Comparison of ENCODE assay signal across 37 cellular contexts in genomic region chr22:47656806-47657205, GRCh38.
DNase-seq lines count a peak whose midpoint lies in the region; ATAC-seq, FAIRE-seq and TF ChIP-seq lines count a peak whose summit lies in the region.
"Had no signal": no experiment of that assay in that cellular context is flagged by ENCODE, and none has a peak within 500 bp of the region (broad histone marks: within the 10 kb centered on the region; RNA-seq: fewer than 3 reads in every experiment).

No MANE protein-coding gene starts in this region.

- H3K36me3 Mint-ChIP-seq in osteocyte (ENCODE audit: unreplicated experiment): no peaks in the 10 kb centered on the region
- H3K36me3 Mint-ChIP-seq in MCF 10A (ENCODE audit: insufficient read depth, unreplicated experiment): no peaks in the 10 kb centered on the region
- H3K36me3 Mint-ChIP-seq: CD14-positive monocyte; CD4-positive, alpha-beta memory T cell; CD4-positive, CD25-positive, alpha-beta regulatory T cell; CD8-positive, alpha-beta memory T cell; CD8-positive, alpha-beta T cell had no signal

- no peaks in the 10 kb centered on the region for H3K4me1 Mint-ChIP-seq in osteocyte (ENCODE audit: unreplicated experiment)
- no peaks in the 10 kb centered on the region for H3K4me1 Mint-ChIP-seq in MCF 10A (ENCODE audit: insufficient read depth, unreplicated experiment)
- H3K4me1 Mint-ChIP-seq: B cell; CD14-positive monocyte; CD4-positive, alpha-beta memory T cell; CD4-positive, CD25-positive, alpha-beta regulatory T cell; CD8-positive, alpha-beta memory T cell had no signal

- no peaks in the 10 kb centered on the region for H3K27me3 ChIP-seq in esophagus muscularis mucosa
- H3K27me3 ChIP-seq in keratinocyte (ENCODE audit: control insufficient read depth, extremely low read depth, insufficient read depth, low read length): no peaks in the 10 kb centered on the region
- H3K27me3 ChIP-seq in tibial nerve: no peaks in the 10 kb centered on the region
- H3K27me3 ChIP-seq: BE2C; BLaER1; BLaER1 treated with 17β-estradiol and CSF1 and Interleukin-3, amounts not matched to agents 10 nM and 100 nM had no signal

- no peak overlapping the region for H3K27ac Mint-ChIP-seq in osteocyte (ENCODE audit: unreplicated experiment)
- H3K27ac Mint-ChIP-seq in MCF 10A (ENCODE audit: low read depth, unreplicated experiment): no peak overlapping the region
- H3K27ac Mint-ChIP-seq: B cell; CD14-positive monocyte; CD4-positive, alpha-beta memory T cell; CD4-positive, alpha-beta T cell; CD4-positive, CD25-positive, alpha-beta regulatory T cell; CD8-positive, alpha-beta memory T cell; CD8-positive, alpha-beta T cell had no signal

- H3K27me3 Mint-ChIP-seq in osteocyte (ENCODE audit: unreplicated experiment) (no peaks in the 10 kb centered on the region), MCF 10A (ENCODE audit: insufficient read depth, unreplicated experiment) (no peaks in the 10 kb centered on the region)
- H3K27me3 Mint-ChIP-seq: B cell; CD4-positive, alpha-beta T cell; CD4-positive, CD25-positive, alpha-beta regulatory T cell had no signal

- TF ChIP-seq POLR2A in esophagus muscularis mucosa (IDR thresholded peaks at IDR 0.05; ENCODE audit: low read depth): no peak
- TF ChIP-seq POLR2A in tibial nerve (IDR thresholded peaks at IDR 0.05): no peak

- H3K4me2 ChIP-seq in keratinocyte (ENCODE audit: control insufficient read depth, extremely low read depth, insufficient read depth, low read depth, low read length): peak overlapping the region; percentile 19
- H3K4me2 ChIP-seq: A549; BLaER1; BLaER1 treated with 17β-estradiol and CSF1 and Interleukin-3, amounts not matched to agents 10 nM and 100 nM had no signal

- H3K4me3 ChIP-seq in esophagus muscularis mucosa: no peak overlapping the region
- no peak overlapping the region for H3K4me3 ChIP-seq in keratinocyte (ENCODE audit: control insufficient read depth in 2 of 3, extremely low read depth in 1 of 3, insufficient read depth in 2 of 3, low read depth in 1 of 3, low read length in 3 of 3)
- no peak overlapping the region for H3K4me3 ChIP-seq in tibial nerve
- H3K4me3 ChIP-seq: A549; BLaER1; BLaER1 treated with 17β-estradiol and CSF1 and Interleukin-3, amounts not matched to agents 10 nM and 100 nM had no signal

- CTCF ChIA-PET in MCF 10A (lab: Yijun Ruan, JAX): interaction anchor here (0.6 kb wide), 1 partner anchor 240 kb away, joined by 3 read pairs; no protein-coding TSS in a partner anchor

- no peak for ATAC-seq in HG03571 (IDR thresholded peaks at IDR 0.05; ENCODE audit: unreplicated experiment)
- ATAC-seq: A549; CD8-positive, alpha-beta T cell had no signal

- H3K4me1 ChIP-seq in esophagus muscularis mucosa: peaks cover 0 to 19% (median 4%) of the 10 kb centered on the region in 4 donors
- peaks cover 14% of the 10 kb centered on the region for H3K4me1 ChIP-seq in keratinocyte (ENCODE audit: control insufficient read depth, extremely low read depth, insufficient read depth, low read length)
- no peaks in the 10 kb centered on the region for H3K4me1 ChIP-seq in tibial nerve
- H3K4me1 ChIP-seq: A549; BE2C; BLaER1; BLaER1 treated with 17β-estradiol and CSF1 and Interleukin-3, amounts not matched to agents 10 nM and 100 nM; Caco-2 had no signal

- intact Hi-C loops in esophagus muscularis mucosa (cut with DNase I) (no loop called here), MCF 10A (cut with micrococcal nuclease) (no loop called here)

- TF ChIP-seq CTCF in esophagus muscularis mucosa (IDR thresholded peaks at IDR 0.05) (no peak), keratinocyte (optimal IDR thresholded peaks at IDR 0.05 in 1 of 3, IDR thresholded peaks at IDR 0.05 in 1 of 3, conservative IDR thresholded peaks at IDR 0.05 in 1 of 3; ENCODE audit: extremely low read depth in 1 of 3, insufficient read depth in 2 of 3, low read length in 3 of 3) (no peak), osteocyte (IDR thresholded peaks at IDR 0.05) (no peak), MCF 10A (IDR thresholded peaks at IDR 0.05; ENCODE audit: unreplicated experiment) (no peak), tibial nerve (IDR thresholded peaks at IDR 0.05) (no peak)

- H2AFZ ChIP-seq in keratinocyte (ENCODE audit: control insufficient read depth, low read length): no peak overlapping the region

- no peaks in the 10 kb centered on the region for H3K9me1 ChIP-seq in keratinocyte (ENCODE audit: control insufficient read depth, extremely low read depth, insufficient read depth, low read length)

- FAIRE-seq in keratinocyte (lab: Jason Lieb, UNC): no peak
- FAIRE-seq: A204.1, A549, D721Med had no signal

- TF ChIP-seq EP300 in esophagus muscularis mucosa (IDR thresholded peaks at IDR 0.05) (no peak), tibial nerve (IDR thresholded peaks at IDR 0.05) (no peak)

- H3K4me3 Mint-ChIP-seq in osteocyte (ENCODE audit: unreplicated experiment) (no peak overlapping the region), MCF 10A (ENCODE audit: unreplicated experiment) (no peak overlapping the region)
- H3K4me3 Mint-ChIP-seq: B cell; CD14-positive monocyte; CD4-positive, alpha-beta memory T cell; CD4-positive, alpha-beta T cell; CD4-positive, CD25-positive, alpha-beta regulatory T cell; CD8-positive, alpha-beta memory T cell; CD8-positive, alpha-beta T cell had no signal

- BruUV-seq in MCF 10A (replicated peaks; lab: Mats Ljungman, UMichigan): no TSS peak

- H4K20me1 ChIP-seq in keratinocyte (ENCODE audit: control insufficient read depth, extremely low read depth, insufficient read depth, low read length): no peaks in the 10 kb centered on the region
- H4K20me1 ChIP-seq: BLaER1; BLaER1 treated with 17β-estradiol and CSF1 and Interleukin-3, amounts not matched to agents 10 nM and 100 nM had no signal

- no peak overlapping the region for H3K9ac ChIP-seq in keratinocyte (ENCODE audit: control insufficient read depth, extremely low read depth, insufficient read depth, low read length)
- H3K9ac ChIP-seq: BLaER1; BLaER1 treated with 17β-estradiol and CSF1 and Interleukin-3, amounts not matched to agents 10 nM and 100 nM had no signal

- POLR2A ChIA-PET in MCF 10A (lab: Yijun Ruan, JAX): no interaction called here

- H3K9me3 ChIP-seq in esophagus muscularis mucosa (no peaks in the 10 kb centered on the region), keratinocyte (ENCODE audit: control insufficient read depth, low read depth, low read length) (no peaks in the 10 kb centered on the region), tibial nerve (no peaks in the 10 kb centered on the region)
- H3K9me3 ChIP-seq: A549; BE2C; BLaER1; BLaER1 treated with 17β-estradiol and CSF1 and Interleukin-3, amounts not matched to agents 10 nM and 100 nM; Caco-2 had no signal

- 84% methylated on average over 6 of the region's 8 CpGs for WGBS in esophagus muscularis mucosa
- 82% methylated on average over 8 of the region's 8 CpGs for WGBS in tibial nerve, 2 donors

- dilution Hi-C loops in keratinocyte (cut with MboI; ENCODE audit: extremely low pct_ligation_motif_present, low sequenced_read_pairs): no loop called here

- H3K9me3 Mint-ChIP-seq in osteocyte (ENCODE audit: unreplicated experiment): peaks cover 49% of the 10 kb centered on the region
- peaks cover 21% of the 10 kb centered on the region for H3K9me3 Mint-ChIP-seq in MCF 10A (ENCODE audit: unreplicated experiment)

- H3K79me2 ChIP-seq in keratinocyte (ENCODE audit: control insufficient read depth, insufficient read depth, low read length): peaks cover 24% of the 10 kb centered on the region

- no peak overlapping the region for H3K27ac ChIP-seq in esophagus muscularis mucosa (replicated peaks in 1 of 4)
- H3K27ac ChIP-seq in keratinocyte (ENCODE audit: control insufficient read depth, insufficient read depth, low read length): no peak overlapping the region
- no peak overlapping the region for H3K27ac ChIP-seq in tibial nerve
- H3K27ac ChIP-seq: 22Rv1; A549; BLaER1; BLaER1 treated with 17β-estradiol and CSF1 and Interleukin-3, amounts not matched to agents 10 nM and 100 nM; C4-2B had no signal

- H3K36me3 ChIP-seq in esophagus muscularis mucosa: no peaks in the 10 kb centered on the region
- H3K36me3 ChIP-seq in keratinocyte (ENCODE audit: control insufficient read depth in 2 of 2, extremely low read depth in 1 of 2, insufficient read depth in 2 of 2, low read length in 2 of 2): peaks cover 0 to 7% of the 10 kb centered on the region in 2 experiments
- no peaks in the 10 kb centered on the region for H3K36me3 ChIP-seq in tibial nerve
- H3K36me3 ChIP-seq: BE2C; BLaER1; BLaER1 treated with 17β-estradiol and CSF1 and Interleukin-3, amounts not matched to agents 10 nM and 100 nM had no signal

- DNase-seq in ecto neural progenitor cell (ENCODE audit: low spot score) (peak; percentile 13), esophagus muscularis mucosa (ENCODE audit: extremely low spot score) (peak; percentile 64), keratinocyte (ENCODE audit: low read depth, low spot score) (no peak), osteocyte (ENCODE audit: extremely low spot score, unreplicated experiment) (peak; percentile 69), MCF 10A (ENCODE audit: unreplicated experiment) (no peak), tibial nerve (ENCODE audit: low spot score in 2 of 2) (no peak), NCI-H1694 treated with DMSO at 0.1 percent for 48 hours (lab: John Stamatoyannopoulos, UW) (no peak)
- DNase-seq: 8988T; ACHN; AML-193; BE2C; C1 segment of cervical spinal cord; Caco-2; Calu3; CD4-positive, alpha-beta memory T cell; CD4-positive, alpha-beta T cell; CD4-positive, CD25-positive, alpha-beta regulatory T cell; CD8-positive, alpha-beta memory T cell; CD8-positive, alpha-beta T cell; COR-L47; DMS 273 treated with DMSO at 0.1 percent for 48 hours; DMS153; DMS53; DMS79; DMS79 treated with DMSO at 0.1 percent for 48 hours; DND-41; EL had no signal

Comparison
In these comparisons a context has a peak if more than half of its experiments do, and no peak if none do; other contexts are left out.
1. DNase-seq: peak in ecto neural progenitor cell (single experiment), esophagus muscularis mucosa (single experiment) and osteocyte (single experiment); none in keratinocyte (single experiment), MCF 10A (single experiment), tibial nerve (0 of 2) and NCI-H1694 treated with DMSO at 0.1 percent for 48 hours (single experiment).